Comparison of ENCODE assay signal across 1 cellular context in genomic region chr4:165580379-165580905, GRCh38.
TF ChIP-seq lines count a peak whose summit lies in the region.

No MANE protein-coding gene starts in this region.

TF ChIP-seq in GM23338, 12 proteins besides CTCF, POLR2A, EP300 and RAD21:
- no peak for TF ChIP-seq ZNF462 (CRISPR knock-in tag; IDR thresholded peaks at IDR 0.05)
- no peak for TF ChIP-seq ETS1 (IDR thresholded peaks at IDR 0.05)
- no peak for TF ChIP-seq REST (IDR thresholded peaks at IDR 0.05; ENCODE audit: unreplicated experiment)
